Comparison of ENCODE assay signal across 19 cellular contexts in genomic region chr22:17665884-17666283, GRCh38.
"Had no signal": no experiment of that assay in that cellular context is flagged by ENCODE, and none has a peak within 500 bp of the region (broad histone marks: within the 10 kb centered on the region; RNA-seq: fewer than 3 reads in every experiment).

No MANE protein-coding gene starts in this region.

- H3K9me3 ChIP-seq: ascending aorta, lower lobe of right lung, prostate gland, suprapubic skin had no signal

- H3K4me3 ChIP-seq: ascending aorta, lower lobe of right lung, prostate gland, suprapubic skin had no signal

- ATAC-seq: foreskin keratinocyte, left cardiac atrium, lower lobe of right lung, right cardiac atrium had no signal

- H3K27me3 ChIP-seq: ascending aorta, foreskin keratinocyte, suprapubic skin had no signal

- H3K27ac ChIP-seq: ascending aorta, foreskin keratinocyte, lower lobe of right lung, prostate gland, suprapubic skin had no signal

- FAIRE-seq: bronchial epithelial cell, colon, small intestine had no signal

- DNase-seq: activated CD4-positive, alpha-beta T cell treated with anti-CD3 and anti-CD28 coated beads, Interleukin-2, amount 50 U/mL, for 1 hour; activated CD8-positive, alpha-beta memory T cell treated with anti-CD3 and anti-CD28 coated beads for 24 hours; activated naive CD4-positive, alpha-beta T cell; erythroblast; foreskin keratinocyte; head of caudate nucleus; immature natural killer cell; left cardiac atrium; lower lobe of right lung; right cardiac atrium; small intestine; stimulated activated CD4-positive, alpha-beta T cell treated with anti-CD3 and anti-CD28 coated beads, Interleukin-4, amount 100 ng/mL, for 24 hours; stimulated activated naive CD4-positive, alpha-beta T cell; trophoblast cell had no signal

- H3K36me3 ChIP-seq: prostate gland had no signal

- H3K4me1 ChIP-seq: ascending aorta, foreskin keratinocyte, lower lobe of right lung, prostate gland, suprapubic skin had no signal
